ENCODE assay signal across 8 cellular contexts in genomic region chr10:35336084-35336831, GRCh38. TPM values are rescaled to one million over a fixed set of nuclear protein-coding genes. Genes with fewer than 3 reads are reported as not detected.
DNase-seq lines count a peak whose midpoint lies in the region; ATAC-seq, FAIRE-seq and TF ChIP-seq lines count a peak whose summit lies in the region.

TSS of gene CCNY (plus strand) at chr10:35336509. CDS start at chr10:35337054, 545 bp downstream.

- H3K27ac Mint-ChIP-seq in central memory CD8-positive, alpha-beta T cell (ENCODE audit: low read depth) = peak within 1 kb of the TSS; percentile 97

- H3K9me3 Mint-ChIP-seq in central memory CD8-positive, alpha-beta T cell = no peaks in the 10 kb centered on the region

- ATAC-seq in HG02623 (IDR thresholded peaks at IDR 0.05; ENCODE audit: unreplicated experiment) = peak; percentile 54
- ATAC-seq in activated CD4-positive, CD25-positive, alpha-beta regulatory T cell treated with anti-CD3 and anti-CD28 coated beads, Interleukin-2, amount 50 U/mL, for 24 hours = peak; percentile 70 to 74
- peak; percentile 85 for ATAC-seq in central memory CD8-positive, alpha-beta T cell (replicated peaks; ENCODE audit: extremely low read depth, poor library complexity, severe bottlenecking)

- H3K4me3 Mint-ChIP-seq in central memory CD8-positive, alpha-beta T cell = peak within 1 kb of the TSS; percentile 89

- no peak for TF ChIP-seq CTCF in kidney epithelial cell (IDR thresholded peaks at IDR 0.05; ENCODE audit: insufficient read depth, low read length, poor library complexity, severe bottlenecking)

- H3K4me3 ChIP-seq in kidney epithelial cell (ENCODE audit: low read depth, low read length) = peak within 1 kb of the TSS; percentile 83

- no peak for FAIRE-seq in GM18507 (lab: Jason Lieb, UNC)

- no peaks in the 10 kb centered on the region for H3K27me3 Mint-ChIP-seq in central memory CD8-positive, alpha-beta T cell

- peaks cover 16% of the 10 kb centered on the region for H3K36me3 Mint-ChIP-seq in central memory CD8-positive, alpha-beta T cell (ENCODE audit: insufficient read depth)

- H3K36me3 ChIP-seq in kidney epithelial cell (ENCODE audit: control insufficient read depth, insufficient read depth, low read length) = no peaks in the 10 kb centered on the region

- peaks cover 76% of the 10 kb centered on the region for H3K4me1 Mint-ChIP-seq in central memory CD8-positive, alpha-beta T cell

- DNase-seq in GM18507 (ENCODE audit: extremely low spot score, insufficient read length, low read depth) (peak; percentile 58), NCI-H1105 treated with DMSO at 0.1 percent for 48 hours (lab: John Stamatoyannopoulos, UW) (peak; percentile 23), kidney epithelial cell (ENCODE audit: low read depth) (no peak), NCI-H128 (lab: John Stamatoyannopoulos, UW; ENCODE audit: unreplicated experiment) (no peak)
- peak; percentile 48 to 52 for DNase-seq in central memory CD8-positive, alpha-beta T cell (ENCODE audit: low spot score in 2 of 2)
- peak; percentile 89 for DNase-seq in stimulated activated CD4-positive, alpha-beta T cell treated with anti-CD3 and anti-CD28 coated beads, Interleukin-15, amount 100 ng/mL, for 24 hours

- no peaks in the 10 kb centered on the region for H3K27me3 ChIP-seq in kidney epithelial cell (ENCODE audit: control insufficient read depth, insufficient read depth, low read length)

RNA-seq across cellular contexts. Expression of gene CCNY, which starts in this region (rescaled TPM):
- total RNA-seq in kidney epithelial cell = 41.3 and 55.7 TPM in 2 replicates

Comparison
In these comparisons a context has a peak if more than half of its experiments do, and no peak if none do; other contexts are left out.
1. DNase-seq: peak in GM18507 (single experiment), NCI-H1105 treated with DMSO at 0.1 percent for 48 hours (single experiment), central memory CD8-positive, alpha-beta T cell (2 of 2) and stimulated activated CD4-positive, alpha-beta T cell treated with anti-CD3 and anti-CD28 coated beads, Interleukin-15, amount 100 ng/mL, for 24 hours (single experiment); none in kidney epithelial cell (single experiment) and NCI-H128 (single experiment).
2. Peak in every context shown above with its lines, with median percentiles within 50 percentile points of each other: ATAC-seq.